17 cellular contexts compared by ENCODE assay signal in the genomic region with DNA sequence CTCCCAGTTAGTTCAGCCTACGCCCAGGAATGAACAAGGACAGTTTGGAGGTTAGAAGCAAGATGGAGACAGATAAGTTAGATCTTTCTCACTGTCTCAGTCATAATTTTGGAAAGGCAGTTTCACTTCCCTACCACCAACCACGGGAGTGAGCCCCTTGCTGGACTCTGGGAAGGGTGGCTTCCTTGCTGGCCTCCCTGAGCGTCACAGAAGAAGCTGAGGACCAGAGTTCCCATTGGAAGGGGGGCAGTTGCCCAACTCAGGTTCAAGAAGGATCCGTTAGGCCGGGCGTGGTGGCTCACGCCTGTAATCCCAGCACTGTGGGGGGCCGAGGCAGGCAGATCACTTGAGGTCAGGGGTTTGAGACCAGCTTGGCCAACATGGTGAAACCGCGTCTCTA.
A peak's percentile ranks its signal among the peaks of the same experiment; 100 is the strongest.
DNase-seq lines count a peak whose midpoint lies in the region; ATAC-seq and TF ChIP-seq lines count a peak whose summit lies in the region.
"Had no signal": no experiment of that assay in that cellular context is flagged by ENCODE, and none has a peak within 500 bp of the region (broad histone marks: within the 10 kb centered on the region; RNA-seq: fewer than 3 reads in every experiment).

No MANE protein-coding gene starts in this region.

- H3K9me3 ChIP-seq in heart left ventricle, result no peaks in the 10 kb centered on the region
- H3K9me3 ChIP-seq: body of pancreas had no signal

- H3K27me3 Mint-ChIP-seq in activated naive CD8-positive, alpha-beta T cell treated with anti-CD3 and anti-CD28 coated beads for 36 hours, result peaks cover 4% of the 10 kb centered on the region
- no peaks in the 10 kb centered on the region for H3K27me3 Mint-ChIP-seq in stimulated activated naive B cell treated with anti-CD40 and anti-IgM and Interleukin-4, amounts not matched to agents 10 μg/mL and 1 μg/mL and 100 μg/mL, for 72 hours

- peaks cover 59% of the 10 kb centered on the region for H3K4me1 Mint-ChIP-seq in activated naive CD8-positive, alpha-beta T cell treated with anti-CD3 and anti-CD28 coated beads for 36 hours
- H3K4me1 Mint-ChIP-seq in stimulated activated naive B cell treated with anti-CD40 and anti-IgM and Interleukin-4, amounts not matched to agents 10 μg/mL and 1 μg/mL and 100 μg/mL, for 72 hours, result peaks cover 53 to 90% of the 10 kb centered on the region in 2 donors

- H3K4me3 Mint-ChIP-seq in activated naive CD8-positive, alpha-beta T cell treated with anti-CD3 and anti-CD28 coated beads for 36 hours, result no peak overlapping the region
- H3K4me3 Mint-ChIP-seq in stimulated activated naive B cell treated with anti-CD40 and anti-IgM and Interleukin-4, amounts not matched to agents 10 μg/mL and 1 μg/mL and 100 μg/mL, for 72 hours, result peak overlapping the region; percentile 39 to 56

- DNase-seq in left cardiac atrium (peak; percentile 25), heart left ventricle (no peak), NAMALWA (ENCODE audit: low spot score) (peak; percentile 20), DMS53 treated with DMSO at 0.1 percent for 48 hours (lab: John Stamatoyannopoulos, UW; ENCODE audit: unreplicated experiment) (no peak), NCI-H2196 (lab: John Stamatoyannopoulos, UW; ENCODE audit: unreplicated experiment) (no peak)
- no peak for DNase-seq in activated naive CD8-positive, alpha-beta T cell treated with anti-CD3 and anti-CD28 coated beads for 36 hours
- DNase-seq in stimulated activated naive B cell treated with anti-CD40 and anti-IgM and Interleukin-4, amounts not matched to agents 10 μg/mL and 1 μg/mL and 100 μg/mL, for 72 hours, result no peak
- DNase-seq: EL; HFFc6; left colon; NCI-H2171; stimulated activated CD4-positive, alpha-beta T cell treated with anti-CD3 and anti-CD28 coated beads, Interleukin-12 subunit alpha, Interleukin-12 subunit beta, amount 100 ng/mL, for 4 hours had no signal

- whole genome bisulfite sequencing in heart left ventricle, 4 donors, result 91 to 92% (median 91%) methylated on average over 10 of the region's 10 CpGs

- H3K36me3 Mint-ChIP-seq in activated naive CD8-positive, alpha-beta T cell treated with anti-CD3 and anti-CD28 coated beads for 36 hours, result peaks cover 9% of the 10 kb centered on the region
- peaks cover 0 to 3% of the 10 kb centered on the region in 2 donors for H3K36me3 Mint-ChIP-seq in stimulated activated naive B cell treated with anti-CD40 and anti-IgM and Interleukin-4, amounts not matched to agents 10 μg/mL and 1 μg/mL and 100 μg/mL, for 72 hours

- H3K36me3 ChIP-seq in heart left ventricle, result no peaks in the 10 kb centered on the region

- intact Hi-C loops in left cardiac atrium (cut with DNase I), result no loop called here
- intact Hi-C loops in heart left ventricle (cut with DNase I), result no loop called here

- H3K4me3 ChIP-seq in heart left ventricle, result no peak overlapping the region
- H3K4me3 ChIP-seq: body of pancreas had no signal

- TF ChIP-seq CTCF in heart left ventricle (IDR thresholded peaks at IDR 0.05), result no peak

- no peaks in the 10 kb centered on the region for H3K9me3 Mint-ChIP-seq in activated naive CD8-positive, alpha-beta T cell treated with anti-CD3 and anti-CD28 coated beads for 36 hours
- no peaks in the 10 kb centered on the region for H3K9me3 Mint-ChIP-seq in stimulated activated naive B cell treated with anti-CD40 and anti-IgM and Interleukin-4, amounts not matched to agents 10 μg/mL and 1 μg/mL and 100 μg/mL, for 72 hours

- H3K27me3 ChIP-seq in heart left ventricle, result no peaks in the 10 kb centered on the region
- H3K27me3 ChIP-seq: body of pancreas had no signal

- no peak for ATAC-seq in left cardiac atrium
- no peak for ATAC-seq in heart left ventricle
- ATAC-seq in stimulated activated naive B cell treated with anti-CD40 and anti-IgM and Interleukin-4, amounts not matched to agents 10 μg/mL and 1 μg/mL and 100 μg/mL, for 72 hours (replicated peaks), result no peak
- no peak for ATAC-seq in GM19023 (IDR thresholded peaks at IDR 0.05; ENCODE audit: unreplicated experiment)
- ATAC-seq: activated CD4-positive, CD25-positive, alpha-beta regulatory T cell treated with anti-CD3 and anti-CD28 coated beads, Interleukin-2, amount 50 U/mL, for 24 hours; left colon; SK-N-SH treated with all-trans-retinoic acid at 6 μM for 48 hours had no signal

- H3K27ac Mint-ChIP-seq in activated naive CD8-positive, alpha-beta T cell treated with anti-CD3 and anti-CD28 coated beads for 36 hours, result peak overlapping the region; percentile 83
- H3K27ac Mint-ChIP-seq in stimulated activated naive B cell treated with anti-CD40 and anti-IgM and Interleukin-4, amounts not matched to agents 10 μg/mL and 1 μg/mL and 100 μg/mL, for 72 hours, result peak overlapping the region; percentile 77

- TF ChIP-seq POLR2A in heart left ventricle (IDR thresholded peaks at IDR 0.05), result no peak

- H3K4me1 ChIP-seq in heart left ventricle, result peaks cover 0 to 59% (median 0%) of the 10 kb centered on the region in 12 donors

- peak overlapping the region in 1 of 12 donors; percentile 27 for H3K27ac ChIP-seq in heart left ventricle
- H3K27ac ChIP-seq: body of pancreas, HL-60 had no signal

Comparison
In these comparisons a context has a peak if more than half of its experiments do, and no peak if none do; other contexts are left out.
1. DNase-seq: peak in left cardiac atrium (single experiment) and NAMALWA (single experiment); none in heart left ventricle (0 of 5), activated naive CD8-positive, alpha-beta T cell treated with anti-CD3 and anti-CD28 coated beads for 36 hours (single experiment), stimulated activated naive B cell treated with anti-CD40 and anti-IgM and Interleukin-4, amounts not matched to agents 10 μg/mL and 1 μg/mL and 100 μg/mL, for 72 hours (single experiment), DMS53 treated with DMSO at 0.1 percent for 48 hours (single experiment) and NCI-H2196 (single experiment).